ENCODE assay signal across 1 cellular context in genomic region chr12:56695327-56696101, GRCh38.
TF ChIP-seq lines count a peak whose summit lies in the region.

No MANE protein-coding gene starts in this region.

TF ChIP-seq in HepG2, 621 proteins besides CTCF, POLR2A, EP300 and RAD21:
- TF ChIP-seq ZKSCAN5 (CRISPR knock-in tag; IDR thresholded peaks at IDR 0.05) (no peak), MXD3 (CRISPR knock-in tag; IDR thresholded peaks at IDR 0.05) (no peak), GLMP (CRISPR knock-in tag; IDR thresholded peaks at IDR 0.05; ENCODE audit: borderline replicate concordance) (no peak), NKX3-1 (CRISPR knock-in tag; IDR thresholded peaks at IDR 0.05) (no peak), SNRNP70 (IDR thresholded peaks at IDR 0.05; ENCODE audit: low read depth, low read length) (no peak), PLSCR1 (CRISPR knock-in tag; IDR thresholded peaks at IDR 0.05; ENCODE audit: borderline replicate concordance) (no peak), FOXM1 (CRISPR knock-in tag; IDR thresholded peaks at IDR 0.05) (no peak), SAFB2 (CRISPR knock-in tag; IDR thresholded peaks at IDR 0.05; ENCODE audit: borderline replicate concordance, low read depth) (no peak), MTF1 (CRISPR knock-in tag; IDR thresholded peaks at IDR 0.05) (no peak), ZNF704 (CRISPR knock-in tag; IDR thresholded peaks at IDR 0.05; ENCODE audit: borderline replicate concordance) (no peak), CCAR2 (optimal IDR thresholded peaks at IDR 0.05; ENCODE audit: low read depth, low read length) (no peak), RFX5 (IDR thresholded peaks at IDR 0.05; ENCODE audit: low read depth, low read length) (no peak), MED13 (CRISPR knock-in tag; IDR thresholded peaks at IDR 0.05) (no peak), MEIS1 (CRISPR knock-in tag; IDR thresholded peaks at IDR 0.05; ENCODE audit: borderline replicate concordance) (no peak), ZNF883 (CRISPR knock-in tag; IDR thresholded peaks at IDR 0.05; ENCODE audit: not compliant biosample characterization) (no peak), ZNF138 (CRISPR knock-in tag; IDR thresholded peaks at IDR 0.05; ENCODE audit: low read depth) (no peak), RERE (CRISPR knock-in tag; IDR thresholded peaks at IDR 0.05; ENCODE audit: low read depth) (no peak), HNF1B (CRISPR knock-in tag; IDR thresholded peaks at IDR 0.05) (no peak), HIVEP1 (CRISPR knock-in tag; IDR thresholded peaks at IDR 0.05) (no peak), RFX3 (CRISPR knock-in tag; IDR thresholded peaks at IDR 0.05) (no peak)
